23 cellular contexts compared by ENCODE assay signal in the genomic region with DNA sequence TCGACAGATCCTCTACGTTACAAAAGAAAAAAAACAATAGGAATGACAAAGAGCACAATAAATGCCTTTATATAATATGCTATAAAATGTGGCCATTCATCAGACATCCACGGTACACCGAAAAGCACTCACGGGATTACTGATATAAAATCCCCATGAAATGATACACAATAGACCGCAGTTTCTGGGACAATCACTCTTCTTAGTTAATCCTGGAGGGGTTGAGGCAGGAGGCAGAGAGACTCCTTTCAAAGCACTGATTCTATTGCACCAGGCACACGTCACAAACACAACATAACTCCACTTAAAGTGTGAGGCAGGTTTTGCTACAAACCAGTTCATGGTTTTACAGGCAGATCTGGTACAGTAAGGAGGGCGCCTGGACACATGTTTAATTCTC.
"Had no signal": no experiment of that assay in that cellular context is flagged by ENCODE, and none has a peak within 500 bp of the region (broad histone marks: within the 10 kb centered on the region; RNA-seq: fewer than 3 reads in every experiment).

No MANE protein-coding gene starts in this region.

- H3K4me3 ChIP-seq: hepatocyte, lung, ovary, stomach, thyroid gland, upper lobe of left lung, uterus had no signal

- H3K4me2 ChIP-seq: hepatocyte had no signal

- H3K36me3 Mint-ChIP-seq: natural killer cell had no signal

- H3K4me3 Mint-ChIP-seq: dendritic cell treated with granulocyte-macrophage colony-stimulating factor and Interleukin-4, amounts not matched to agents 40 ng/mL and 50 ng/mL, for 4 days; endodermal cell; natural killer cell; neural crest cell had no signal

- H3K27ac ChIP-seq: hepatocyte, ovary, stomach, thyroid gland, upper lobe of left lung, uterus had no signal

- H3K4me1 ChIP-seq: upper lobe of left lung, uterus had no signal

- H3K27ac Mint-ChIP-seq: dendritic cell treated with granulocyte-macrophage colony-stimulating factor and Interleukin-4, amounts not matched to agents 40 ng/mL and 50 ng/mL, for 4 days; endodermal cell; natural killer cell had no signal

- H3K4me1 Mint-ChIP-seq: natural killer cell had no signal

- H3K36me3 ChIP-seq: ovary, uterus had no signal

- DNase-seq: effector CD4-positive, alpha-beta T cell; endodermal cell; foreskin melanocyte; head of caudate nucleus; kidney; left colon; left ventricle myocardium superior; natural killer cell; nucleus accumbens; ovary; right cardiac atrium; small intestine; stimulated activated CD4-positive, alpha-beta T cell treated with anti-CD3 and anti-CD28 coated beads, Interleukin-12 subunit alpha, Interleukin-12 subunit beta, amount 100 ng/mL, for 4 hours; stimulated activated naive CD4-positive, alpha-beta T cell; stomach; thyroid gland; uterus had no signal

- H2AFZ ChIP-seq: hepatocyte had no signal

- ATAC-seq: left colon, left ventricle myocardium superior, natural killer cell, right cardiac atrium had no signal

- H3K27me3 Mint-ChIP-seq: dendritic cell treated with granulocyte-macrophage colony-stimulating factor and Interleukin-4, amounts not matched to agents 40 ng/mL and 50 ng/mL, for 4 days had no signal

- H3K9me3 Mint-ChIP-seq: dendritic cell treated with granulocyte-macrophage colony-stimulating factor and Interleukin-4, amounts not matched to agents 40 ng/mL and 50 ng/mL, for 4 days; endodermal cell; natural killer cell; neural crest cell had no signal

- FAIRE-seq: colon, kidney, small intestine had no signal

- H3K27me3 ChIP-seq: hepatocyte, ovary, stomach, thyroid gland, upper lobe of left lung, uterus had no signal

- H3K9me3 ChIP-seq: ovary, stomach, thyroid gland, upper lobe of left lung, uterus had no signal
